In genomic region chr7:105581066-105581811, GRCh38 we compare ENCODE assay signal across 8 cellular contexts. TPM values are rescaled to one million over a fixed set of nuclear protein-coding genes. Genes with fewer than 3 reads are reported as not detected.
DNase-seq lines count a peak whose midpoint lies in the region; ATAC-seq, FAIRE-seq and TF ChIP-seq lines count a peak whose summit lies in the region.

Gene EFCAB10 (minus strand): TSS chr7:105581493. CDS start chr7:105581463, 30 bp downstream.

- no peak within 1 kb of the TSS for H3K27ac ChIP-seq in ascending aorta
- H3K27ac ChIP-seq in hepatocyte = no peak within 1 kb of the TSS
- no peak within 1 kb of the TSS for H3K27ac ChIP-seq in rectal smooth muscle tissue (ENCODE audit: low read depth, low read length)

- DNase-seq in AG08396 (ENCODE audit: low spot score) (peak; percentile 89), RCC 7860 (ENCODE audit: low spot score) (peak; percentile 50), ascending aorta (ENCODE audit: low spot score in 2 of 2) (no peak), hepatocyte (ENCODE audit: low spot score) (peak; percentile 92), RKO (ENCODE audit: low spot score) (no peak)

- H3K9me2 ChIP-seq in hepatocyte (replicated peaks; ENCODE audit: insufficient read depth) = no peaks in the 10 kb centered on the region

- TF ChIP-seq CTCF in ascending aorta (IDR thresholded peaks at IDR 0.05) (no peak), hepatocyte (IDR thresholded peaks at IDR 0.05; ENCODE audit: poor library complexity) (no peak)

- no peaks in the 10 kb centered on the region for H3K79me2 ChIP-seq in hepatocyte

- ATAC-seq in GM18909 (IDR thresholded peaks at IDR 0.05; ENCODE audit: poor library complexity, unreplicated experiment) (peak; percentile 86), HG03196 (IDR thresholded peaks at IDR 0.05; ENCODE audit: unreplicated experiment) (peak; percentile 69)

- 9% methylated on average over 36 of the region's 36 CpGs for WGBS in hepatocyte (ENCODE audit: low lambda C conversion rate, missing lambda C conversion rate)

- H3K27me3 ChIP-seq in ascending aorta (no peaks in the 10 kb centered on the region), hepatocyte (no peaks in the 10 kb centered on the region), rectal smooth muscle tissue (ENCODE audit: control insufficient read depth, insufficient read depth, low read length) (no peaks in the 10 kb centered on the region)

- no peak for FAIRE-seq in RCC 7860 (lab: Jason Lieb, UNC)

- H3K4me3 ChIP-seq in ascending aorta (peak within 1 kb of the TSS; percentile 35 to 36), hepatocyte (peak within 1 kb of the TSS; percentile 1), rectal smooth muscle tissue (ENCODE audit: low read length) (peak within 1 kb of the TSS; percentile 60)

- no peaks in the 10 kb centered on the region for H4K20me1 ChIP-seq in hepatocyte (ENCODE audit: insufficient read depth, poor library complexity, severe bottlenecking)

- peak within 1 kb of the TSS; percentile 76 for H3K4me2 ChIP-seq in hepatocyte

- no peaks in the 10 kb centered on the region for H3K4me1 ChIP-seq in ascending aorta
- no peaks in the 10 kb centered on the region for H3K4me1 ChIP-seq in hepatocyte (ENCODE audit: insufficient read depth)
- peaks cover 3% of the 10 kb centered on the region for H3K4me1 ChIP-seq in rectal smooth muscle tissue (ENCODE audit: control insufficient read depth, insufficient read depth, low read length)

- H3K36me3 ChIP-seq in ascending aorta (no peaks in the 10 kb centered on the region), hepatocyte (replicated peaks; ENCODE audit: insufficient read depth, low read depth) (no peaks in the 10 kb centered on the region), rectal smooth muscle tissue (ENCODE audit: control insufficient read depth, insufficient read depth, low read length) (no peaks in the 10 kb centered on the region)

- H2AFZ ChIP-seq in hepatocyte = peak within 1 kb of the TSS; percentile 29

- intact Hi-C loops in ascending aorta (cut with DNase I) = no loop called here

- H3K9ac ChIP-seq in rectal smooth muscle tissue (ENCODE audit: low read length) = no peak within 1 kb of the TSS

- H3K9me3 ChIP-seq in ascending aorta (no peaks in the 10 kb centered on the region), hepatocyte (ENCODE audit: low read depth) (no peaks in the 10 kb centered on the region)

RNA-seq across cellular contexts. Expression of gene EFCAB10, which starts in this region (rescaled TPM):
- not detected for total RNA-seq in ascending aorta
- total RNA-seq in hepatocyte = 0.12 TPM in 1 of 2 replicates, not detected in the other
- 0.22 and 0.24 TPM in 2 replicates for polyA plus RNA-seq in hepatocyte

Comparison
In these comparisons a context has a peak if more than half of its experiments do, and no peak if none do; other contexts are left out.
1. Peak in DNase-seq, H3K4me3 ChIP-seq and H3K4me2 ChIP-seq in hepatocyte; RNA of the gene not detected or under 1 TPM.
2. DNase-seq: peak in AG08396 (single experiment) and RCC 7860 (single experiment); none in ascending aorta (0 of 2) and RKO (single experiment).
3. H3K4me3 ChIP-seq: peak in every context shown above with its lines; median percentile 60 in rectal smooth muscle tissue; 36 in ascending aorta; 1 in hepatocyte.